22 cellular contexts compared by ENCODE assay signal in genomic region chr9:115141612-115142011, GRCh38. TPM values are rescaled to one million over a fixed set of nuclear protein-coding genes. Genes with fewer than 3 reads are reported as not detected.
"Had no signal": no experiment of that assay in that cellular context is flagged by ENCODE, and none has a peak within 500 bp of the region (broad histone marks: within the 10 kb centered on the region; RNA-seq: fewer than 3 reads in every experiment).

No MANE protein-coding gene starts in this region.

- H3K9me3 Mint-ChIP-seq: activated B cell treated with CpG ODN at 0.5 μM for 24 hours; activated T-cell treated with anti-CD3 and anti-CD28 coated beads, Interleukin-2, amount 50 U/mL, for 4 hours; immature natural killer cell had no signal

- H3K36me3 Mint-ChIP-seq: brain; immature natural killer cell; mesothelial cell of epicardium; naive thymus-derived CD8-positive, alpha-beta T cell; T-cell had no signal

- FAIRE-seq: colon had no signal

- H3K4me3 Mint-ChIP-seq: activated B cell treated with CpG ODN at 0.5 μM for 24 hours; activated CD4-positive, alpha-beta T cell treated with anti-CD3 and anti-CD28 coated beads for 36 hours; activated T-cell treated with anti-CD3 and anti-CD28 coated beads, Interleukin-2, amount 50 U/mL, for 4 hours; immature natural killer cell; mesothelial cell of epicardium; naive thymus-derived CD8-positive, alpha-beta T cell; T-cell had no signal

- H3K4me1 ChIP-seq: left ventricle myocardium inferior, upper lobe of left lung had no signal

- H3K4me1 Mint-ChIP-seq: activated B cell treated with CpG ODN at 0.5 μM for 24 hours, immature natural killer cell had no signal

- H3K27me3 ChIP-seq: foreskin keratinocyte, upper lobe of left lung had no signal

- H3K27ac Mint-ChIP-seq: activated B cell treated with CpG ODN at 0.5 μM for 24 hours; activated CD4-positive, alpha-beta T cell treated with anti-CD3 and anti-CD28 coated beads for 36 hours; immature natural killer cell; mesothelial cell of epicardium; naive thymus-derived CD8-positive, alpha-beta T cell; progenitor cell of endocrine pancreas; T-cell had no signal

- H3K9me3 ChIP-seq: thoracic aorta, upper lobe of left lung had no signal

- H3K4me3 ChIP-seq: left ventricle myocardium inferior, thoracic aorta, upper lobe of left lung had no signal

- H3K27ac ChIP-seq: foreskin keratinocyte, left ventricle myocardium inferior, thoracic aorta, upper lobe of left lung had no signal

- DNase-seq: activated B cell treated with CpG ODN at 0.5 μM for 24 hours; activated CD4-positive, alpha-beta T cell treated with anti-CD3 and anti-CD28 coated beads for 36 hours; activated CD8-positive, alpha-beta memory T cell treated with anti-CD3 and anti-CD28 coated beads, Interleukin-2, amount 50 U/mL, for 48 hours; activated naive CD4-positive, alpha-beta T cell treated with Interleukin-2 at 50 U/mL for 16 hours; activated T-cell treated with anti-CD3 and anti-CD28 coated beads, Interleukin-2, amount 50 U/mL, for 4 hours; anterior cingulate cortex; central memory CD4-positive, alpha-beta T cell; effector memory CD4-positive, alpha-beta T cell; foreskin keratinocyte; immature natural killer cell; kidney glomerular epithelial cell; left ventricle myocardium inferior; naive thymus-derived CD8-positive, alpha-beta T cell; stimulated activated CD4-positive, alpha-beta T cell treated with anti-CD3 and anti-CD28 coated beads, Interleukin-4, amount 100 ng/mL, for 1 hour; stimulated activated naive CD4-positive, alpha-beta T cell treated with Interleukin-2 at 50 U/mL for 16 hours; T-cell; upper lobe of left lung had no signal

- H3K36me3 ChIP-seq: left ventricle myocardium inferior, thoracic aorta, upper lobe of left lung had no signal

RNA-seq across cellular contexts. Expression of gene TNC, which starts 23.7 kb away (rescaled TPM):
- total RNA-seq: activated B cell treated with CpG ODN at 0.5 μM for 24 hours; naive thymus-derived CD8-positive, alpha-beta T cell had no signal
- polyA plus RNA-seq: immature natural killer cell; naive thymus-derived CD8-positive, alpha-beta T cell had no signal
